In genomic region chr12:59158066-59158465, GRCh38 we compare ENCODE assay signal across 16 cellular contexts.
A peak's percentile ranks its signal among the peaks of the same experiment; 100 is the strongest.
DNase-seq lines count a peak whose midpoint lies in the region; ATAC-seq and TF ChIP-seq lines count a peak whose summit lies in the region.
"Had no signal": no experiment of that assay in that cellular context is flagged by ENCODE, and none has a peak within 500 bp of the region (broad histone marks: within the 10 kb centered on the region; RNA-seq: fewer than 3 reads in every experiment).

No MANE protein-coding gene starts in this region.

- no peak overlapping the region for H2BK120ac ChIP-seq in mesendoderm (ENCODE audit: low read depth, low read length)

- H2BK5ac ChIP-seq in mesendoderm (ENCODE audit: low read length) = no peak overlapping the region

- ATAC-seq in WTC11 (peak; percentile 38; the same call in 1 of the 2 replicates), HG02870 (IDR thresholded peaks at IDR 0.05; ENCODE audit: unreplicated experiment) (no peak)
- ATAC-seq in stimulated activated naive B cell treated with anti-CD40 and anti-IgM and Interleukin-4, amounts not matched to agents 10 μg/mL and 1 μg/mL and 100 μg/mL, for 72 hours (replicated peaks) = no peak

- H3K27me3 Mint-ChIP-seq in WTC11 (ENCODE audit: low read depth) = no peaks in the 10 kb centered on the region
- H3K27me3 Mint-ChIP-seq in endodermal cell (ENCODE audit: insufficient read depth) = no peaks in the 10 kb centered on the region
- H3K27me3 Mint-ChIP-seq in stimulated activated naive B cell treated with anti-CD40 and anti-IgM and Interleukin-4, amounts not matched to agents 10 μg/mL and 1 μg/mL and 100 μg/mL, for 72 hours = no peaks in the 10 kb centered on the region

- H3K4me1 ChIP-seq in endodermal cell (ENCODE audit: control insufficient read depth, insufficient read depth, low read length) (no peaks in the 10 kb centered on the region), mesendoderm (ENCODE audit: control insufficient read depth, low read depth, low read length) (no peaks in the 10 kb centered on the region)
- H3K4me1 ChIP-seq: HAP-1 had no signal

- H3K4me1 Mint-ChIP-seq in WTC11 (peaks cover 12% of the 10 kb centered on the region), endodermal cell (peaks cover 4% of the 10 kb centered on the region)
- H3K4me1 Mint-ChIP-seq in stimulated activated naive B cell treated with anti-CD40 and anti-IgM and Interleukin-4, amounts not matched to agents 10 μg/mL and 1 μg/mL and 100 μg/mL, for 72 hours = no peaks in the 10 kb centered on the region
- H3K4me1 Mint-ChIP-seq: CD4-positive, alpha-beta memory T cell had no signal

- WGBS in endodermal cell (ENCODE audit: insufficient coverage in 1 of 2, insufficient read length in 1 of 2), 2 experiments = 79 to 92% methylated on average over 1 to 3 of the region's 3 CpGs
- no CpG with 5 or more reads among the region's 3 CpGs for WGBS in mesendoderm (ENCODE audit: extremely low coverage, insufficient coverage, low lambda C conversion rate)

- H3K36me3 Mint-ChIP-seq in WTC11 (no peaks in the 10 kb centered on the region), endodermal cell (ENCODE audit: low read depth) (no peaks in the 10 kb centered on the region)
- no peaks in the 10 kb centered on the region for H3K36me3 Mint-ChIP-seq in stimulated activated naive B cell treated with anti-CD40 and anti-IgM and Interleukin-4, amounts not matched to agents 10 μg/mL and 1 μg/mL and 100 μg/mL, for 72 hours
- H3K36me3 Mint-ChIP-seq: CD4-positive, alpha-beta memory T cell had no signal

- no peak overlapping the region for H3K18ac ChIP-seq in mesendoderm (ENCODE audit: low read length)

- intact Hi-C loops in cardiac septum (cut with DNase I) = loop anchor here (10.0 kb wide), 1 partner anchor 613 kb away; no protein-coding TSS in a partner anchor

- H3K9me3 Mint-ChIP-seq in WTC11 = peaks cover 9% of the 10 kb centered on the region
- H3K9me3 Mint-ChIP-seq in endodermal cell = peaks cover 13% of the 10 kb centered on the region
- peaks cover 2 to 8% of the 10 kb centered on the region in 2 donors for H3K9me3 Mint-ChIP-seq in stimulated activated naive B cell treated with anti-CD40 and anti-IgM and Interleukin-4, amounts not matched to agents 10 μg/mL and 1 μg/mL and 100 μg/mL, for 72 hours

- no peak overlapping the region for H4K8ac ChIP-seq in mesendoderm (ENCODE audit: low read depth, low read length)

- H2BK15ac ChIP-seq in mesendoderm (replicated peaks; ENCODE audit: low read depth) = no peak overlapping the region

- H3K79me1 ChIP-seq in mesendoderm (ENCODE audit: low read length) = no peaks in the 10 kb centered on the region

- H2AK5ac ChIP-seq in mesendoderm (ENCODE audit: low read length) = no peak overlapping the region

- H3K23ac ChIP-seq in mesendoderm (ENCODE audit: low read length) = no peak overlapping the region

- DNase-seq in WTC11 (ENCODE audit: low spot score) (no peak), endodermal cell (peak; percentile 48), mesendoderm (peak; percentile 61), cardiac septum (ENCODE audit: low spot score) (no peak)
- no peak for DNase-seq in stimulated activated CD4-positive, alpha-beta T cell treated with anti-CD3 and anti-CD28 coated beads, Interleukin-4, amount 100 ng/mL, for 24 hours
- no peak for DNase-seq in stimulated activated naive B cell treated with anti-CD40 and anti-IgM and Interleukin-4, amounts not matched to agents 10 μg/mL and 1 μg/mL and 100 μg/mL, for 72 hours
- DNase-seq: C1 segment of cervical spinal cord; Calu3; CD4-positive, alpha-beta memory T cell; COR-L47; DMS53; DMS79 treated with DMSO at 0.1 percent for 48 hours; GM23248; HFFc6 had no signal

- H3K27ac Mint-ChIP-seq in WTC11 (no peak overlapping the region), endodermal cell (no peak overlapping the region)
- H3K27ac Mint-ChIP-seq in stimulated activated naive B cell treated with anti-CD40 and anti-IgM and Interleukin-4, amounts not matched to agents 10 μg/mL and 1 μg/mL and 100 μg/mL, for 72 hours = no peak overlapping the region
- H3K27ac Mint-ChIP-seq: CD4-positive, alpha-beta memory T cell; HFFc6 had no signal

- TF ChIP-seq CTCF in WTC11 (IDR thresholded peaks at IDR 0.05) (no peak), endodermal cell (conservative IDR thresholded peaks at IDR 0.05) (no peak)

- H3K79me2 ChIP-seq in mesendoderm (ENCODE audit: control insufficient read depth, insufficient read depth, low read length) = no peaks in the 10 kb centered on the region

- H3K36me3 ChIP-seq in endodermal cell (ENCODE audit: control insufficient read depth, insufficient read depth, low read length) (no peaks in the 10 kb centered on the region), mesendoderm (ENCODE audit: control insufficient read depth, insufficient read depth, low read length) (no peaks in the 10 kb centered on the region)
- H3K36me3 ChIP-seq: HAP-1 had no signal

- H3K9ac ChIP-seq in endodermal cell (ENCODE audit: extremely low read depth, low read length, poor library complexity, severe bottlenecking) = no peak overlapping the region
- H3K9ac ChIP-seq in mesendoderm (ENCODE audit: low read length) = no peak overlapping the region
- H3K9ac ChIP-seq: GM23248 had no signal

- no peak overlapping the region for H3K56ac ChIP-seq in mesendoderm (ENCODE audit: low read length)

- H3K27ac ChIP-seq in endodermal cell (ENCODE audit: low read depth, low read length) (no peak overlapping the region), mesendoderm (ENCODE audit: low read depth, low read length) (no peak overlapping the region)
- H3K27ac ChIP-seq: GM23248 had no signal

- H3K4me2 ChIP-seq in mesendoderm (ENCODE audit: low read length) = no peak overlapping the region

- POLR2A ChIA-PET in WTC11 (lab: Charles Lee) = no interaction called here

- no peak overlapping the region for H4K5ac ChIP-seq in mesendoderm (ENCODE audit: low read length)

- CTCF ChIA-PET in WTC11 (lab: Charles Lee) = interaction anchor here (1.3 to 3.0 kb wide), 4 partner anchors 8 to 618 kb away, joined by 3 to 17 read pairs (median 8); no protein-coding TSS in a partner anchor

- H3K4me3 Mint-ChIP-seq in WTC11 (no peak overlapping the region), endodermal cell (no peak overlapping the region)
- no peak overlapping the region for H3K4me3 Mint-ChIP-seq in stimulated activated naive B cell treated with anti-CD40 and anti-IgM and Interleukin-4, amounts not matched to agents 10 μg/mL and 1 μg/mL and 100 μg/mL, for 72 hours
- H3K4me3 Mint-ChIP-seq: CD4-positive, alpha-beta memory T cell; HFFc6 had no signal

- H3K9me3 ChIP-seq in endodermal cell (ENCODE audit: control insufficient read depth, low read length) = peaks cover 48% of the 10 kb centered on the region
- H3K9me3 ChIP-seq: HAP-1 had no signal

- H3K27me3 ChIP-seq in endodermal cell (ENCODE audit: control insufficient read depth, insufficient read depth, low read length, poor library complexity, severe bottlenecking) (no peaks in the 10 kb centered on the region), mesendoderm (ENCODE audit: insufficient read depth, low read length, poor library complexity) (no peaks in the 10 kb centered on the region)

- H3K4ac ChIP-seq in mesendoderm (ENCODE audit: low read depth, low read length) = no peak overlapping the region

- H3K4me3 ChIP-seq in endodermal cell (ENCODE audit: low read length) (peak overlapping the region; percentile 19), mesendoderm (ENCODE audit: low read length) (no peak overlapping the region)
- H3K4me3 ChIP-seq: GM23248, HAP-1 had no signal

TF ChIP-seq in WTC11, 78 proteins besides CTCF, POLR2A, EP300 and RAD21 (continues in another document):
- TF ChIP-seq RORB (CRISPR knock-in tag; IDR thresholded peaks at IDR 0.05) = no peak
- TF ChIP-seq ARID4B (CRISPR knock-in tag; IDR thresholded peaks at IDR 0.05; ENCODE audit: borderline replicate concordance) = no peak
- no peak for TF ChIP-seq NFE2L1 (CRISPR knock-in tag; IDR thresholded peaks at IDR 0.05)
- no peak for TF ChIP-seq E2F5 (CRISPR knock-in tag; IDR thresholded peaks at IDR 0.05)
- TF ChIP-seq MXD4 (CRISPR knock-in tag; IDR thresholded peaks at IDR 0.05; ENCODE audit: borderline replicate concordance) = no peak
- no peak for TF ChIP-seq KAT7 (CRISPR knock-in tag; IDR thresholded peaks at IDR 0.05; ENCODE audit: borderline replicate concordance)

Comparison
In these comparisons a context has a peak if more than half of its experiments do, and no peak if none do; other contexts are left out.
1. DNase-seq: peak in endodermal cell (single experiment) and mesendoderm (single experiment); none in WTC11 (single experiment), cardiac septum (single experiment), stimulated activated CD4-positive, alpha-beta T cell treated with anti-CD3 and anti-CD28 coated beads, Interleukin-4, amount 100 ng/mL, for 24 hours (single experiment) and stimulated activated naive B cell treated with anti-CD40 and anti-IgM and Interleukin-4, amounts not matched to agents 10 μg/mL and 1 μg/mL and 100 μg/mL, for 72 hours (single experiment).